15 cellular contexts compared by ENCODE assay signal in genomic region chr14:58733451-58734208, GRCh38.
DNase-seq lines count a peak whose midpoint lies in the region; ATAC-seq and TF ChIP-seq lines count a peak whose summit lies in the region.
"Had no signal": no experiment of that assay in that cellular context is flagged by ENCODE, and none has a peak within 500 bp of the region (broad histone marks: within the 10 kb centered on the region; RNA-seq: fewer than 3 reads in every experiment).

No MANE protein-coding gene starts in this region.

- in situ Hi-C loops in GM13976 (cut with MboI; ENCODE audit: low sequenced_read_pairs, unreplicated experiment): no loop called here

- ATAC-seq in GM18502 (IDR thresholded peaks at IDR 0.05; ENCODE audit: poor library complexity, unreplicated experiment) (peak; percentile 74), GM18867 (IDR thresholded peaks at IDR 0.05; ENCODE audit: unreplicated experiment) (peak; percentile 75), GM21737 (IDR thresholded peaks at IDR 0.05; ENCODE audit: unreplicated experiment) (peak; percentile 72), HG03442 (IDR thresholded peaks at IDR 0.05; ENCODE audit: unreplicated experiment) (peak; percentile 63)
- ATAC-seq: left colon, Panc1 had no signal

- no peak for TF ChIP-seq CTCF in GM13976 (IDR thresholded peaks at IDR 0.05; ENCODE audit: borderline replicate concordance, control extremely low read depth, extremely low read depth, insufficient read depth, missing control alignments)

- no peak for DNase-seq in GF-D8 (lab: John Stamatoyannopoulos, UW)
- no peak for DNase-seq in GM13976 (ENCODE audit: low spot score)
- DNase-seq in amniotic stem cell (lab: John Stamatoyannopoulos, UW): no peak
- no peak for DNase-seq in effector CD4-positive, alpha-beta T cell
- DNase-seq: activated CD8-positive, alpha-beta memory T cell treated with anti-CD3 and anti-CD28 coated beads, Interleukin-2, amount 50 U/mL, for 48 hours; activated naive CD8-positive, alpha-beta T cell treated with anti-CD3 and anti-CD28 coated beads, Interleukin-2, amount 10 ng/mL, durations not matched to agents 7 days and 5 days; left colon; NCI-H1694 treated with DMSO at 0.1 percent for 48 hours; stimulated activated naive B cell treated with anti-CD40 and anti-IgM and Interleukin-4, amounts not matched to agents 10 μg/mL and 1 μg/mL and 100 μg/mL, for 72 hours; SW 1271 had no signal
